8 cellular contexts compared by ENCODE assay signal in genomic region chr17:27333410-27333980, GRCh38. TPM values are rescaled to one million over a fixed set of nuclear protein-coding genes. Genes with fewer than 3 reads are reported as not detected.
DNase-seq lines count a peak whose midpoint lies in the region; ATAC-seq, FAIRE-seq and TF ChIP-seq lines count a peak whose summit lies in the region.

No MANE protein-coding gene starts in this region.

- ATAC-seq in HG03175 (IDR thresholded peaks at IDR 0.05; ENCODE audit: unreplicated experiment): no peak

- no peak overlapping the region for H2BK15ac ChIP-seq in H1 (ENCODE audit: low read length)

- H2BK20ac ChIP-seq in H1 (ENCODE audit: low read length): no peak overlapping the region

- no peak overlapping the region for H2BK120ac ChIP-seq in H1 (replicated peaks; ENCODE audit: low read depth, low read length)

- H3K36me3 ChIP-seq in SJSA1 (no peaks in the 10 kb centered on the region), H1 (ENCODE audit: control insufficient read depth in 2 of 4, insufficient read depth in 4 of 4, low read length in 3 of 4) (no peaks in the 10 kb centered on the region), neutrophil (no peaks in the 10 kb centered on the region)

- no peak for DNase-seq in Calu3
- DNase-seq in SJSA1 (ENCODE audit: low read depth in 1 of 2, low spot score in 2 of 2): peak in 1 of 2 experiments; percentile 28
- no peak for DNase-seq in H1 (ENCODE audit: low read depth in 1 of 2, low spot score in 2 of 2)
- DNase-seq in NCI-H1930 (lab: John Stamatoyannopoulos, UW): no peak
- no peak for DNase-seq in kidney tubule cell (ENCODE audit: low spot score)
- no peak for DNase-seq in SHP77 (lab: John Stamatoyannopoulos, UW)

- peak overlapping the region; percentile 31 for H3K4me3 ChIP-seq in SJSA1
- peak overlapping the region; percentile 14 to 66 (median 56); a peak in 7 of 8 replicates for H3K4me3 ChIP-seq in H1 (ENCODE audit: extremely low read depth in 1 of 4, insufficient read depth in 2 of 4, low read depth in 3 of 4, low read length in 4 of 4)
- peak overlapping the region; percentile 60 to 64 for H3K4me3 ChIP-seq in neutrophil (ENCODE audit: low read depth in 1 of 2, low read length in 1 of 2)

- 71% methylated on average over 11 of the region's 11 CpGs; no CpG with 5 or more reads in 1 of the 2 experiments for WGBS in H1 (ENCODE audit: extremely low coverage in 1 of 2, insufficient coverage in 1 of 2, insufficient read length in 1 of 2, insufficient replicate concordance in 2 of 2, low coverage in 1 of 2, low lambda C conversion rate in 2 of 2, missing lambda C conversion rate in 1 of 2), 2 experiments

- H3K27me3 ChIP-seq in SJSA1 (replicated peaks): no peaks in the 10 kb centered on the region
- H3K27me3 ChIP-seq in H1 (replicated peaks in 1 of 4; ENCODE audit: control insufficient read depth in 3 of 4, extremely low read depth in 1 of 4, insufficient read depth in 3 of 4, low read length in 3 of 4): no peaks in the 10 kb centered on the region; a peak in 1 of 7 replicates
- no peaks in the 10 kb centered on the region for H3K27me3 ChIP-seq in neutrophil

- H3K4me1 ChIP-seq in SJSA1 (replicated peaks) (peaks cover 11% of the 10 kb centered on the region), H1 (replicated peaks in 1 of 4; ENCODE audit: control insufficient read depth in 3 of 4, insufficient read depth in 4 of 4, low read length in 3 of 4) (peaks cover 0 to 12% (median 6%) of the 10 kb centered on the region in 4 experiments; a peak in 6 of 7 replicates), neutrophil (ENCODE audit: control insufficient read depth in 1 of 2, insufficient read depth in 1 of 2, low read depth in 1 of 2, low read length in 1 of 2) (peaks cover 22 to 23% of the 10 kb centered on the region in 2 experiments)

- H3K36me3 Mint-ChIP-seq in Calu3 (ENCODE audit: insufficient read depth, unreplicated experiment): peaks cover 21% of the 10 kb centered on the region

- no peaks in the 10 kb centered on the region for H3K9me3 Mint-ChIP-seq in Calu3 (ENCODE audit: low read depth, unreplicated experiment)

- H2AFZ ChIP-seq in H1 (ENCODE audit: low read length): peak overlapping the region; percentile 25; the same call in 1 of the 2 replicates

- H3K14ac ChIP-seq in H1 (ENCODE audit: insufficient read length): no peak overlapping the region

- no peak overlapping the region for H2BK12ac ChIP-seq in H1 (ENCODE audit: low read depth, low read length)

- no peaks in the 10 kb centered on the region for H3K9me3 ChIP-seq in SJSA1 (replicated peaks)
- no peaks in the 10 kb centered on the region for H3K9me3 ChIP-seq in H1 (ENCODE audit: insufficient read depth in 2 of 2, low read depth in 1 of 2, low read length in 1 of 2)
- no peaks in the 10 kb centered on the region for H3K9me3 ChIP-seq in neutrophil

- no peak for TF ChIP-seq CTCF in Calu3 (IDR thresholded peaks at IDR 0.05; ENCODE audit: unreplicated experiment)
- no peak for TF ChIP-seq CTCF in H1 (IDR thresholded peaks at IDR 0.05; ENCODE audit: control extremely low read depth in 1 of 3, insufficient read depth in 1 of 3, low read depth in 1 of 3, low read length in 3 of 3)
- no peak for TF ChIP-seq CTCF in neutrophil (IDR thresholded peaks at IDR 0.05)

- H4K20me1 ChIP-seq in H1 (replicated peaks in 1 of 2; ENCODE audit: control insufficient read depth in 1 of 2, insufficient read depth in 2 of 2, low read length in 2 of 2): no peaks in the 10 kb centered on the region

- no peak overlapping the region for H3K23ac ChIP-seq in H1 (ENCODE audit: insufficient read length)

- BruUV-seq in Calu3 (replicated peaks; lab: Mats Ljungman, UMichigan): TSS peak; percentile 51

- no peak for FAIRE-seq in H1 (lab: Jason Lieb, UNC)

- no peaks in the 10 kb centered on the region for H3K79me2 ChIP-seq in H1 (ENCODE audit: control insufficient read depth in 1 of 2, insufficient read depth in 2 of 2, low read length in 2 of 2)

- no peak overlapping the region for H3K4ac ChIP-seq in H1 (replicated peaks; ENCODE audit: insufficient read length, low read depth, low read length)

- H3K23me2 ChIP-seq in H1 (ENCODE audit: low read depth, low read length): no peaks in the 10 kb centered on the region

- H3K4me2 ChIP-seq in H1 (ENCODE audit: insufficient read depth in 1 of 2, low read depth in 2 of 2, low read length in 2 of 2): peak overlapping the region; percentile 20 to 67

- H3K27me3 Mint-ChIP-seq in Calu3 (ENCODE audit: unreplicated experiment): no peaks in the 10 kb centered on the region

- H3K27ac Mint-ChIP-seq in Calu3 (ENCODE audit: unreplicated experiment): peak overlapping the region; percentile 27

- H4K8ac ChIP-seq in H1 (ENCODE audit: extremely low read depth, insufficient read depth, low read length): no peak overlapping the region

- no peak for TF ChIP-seq POLR2A in H1 (IDR thresholded peaks at IDR 0.05; ENCODE audit: control extremely low read depth in 1 of 2, low read depth in 2 of 2, low read length in 2 of 2)

- no peak overlapping the region for H3K18ac ChIP-seq in H1 (ENCODE audit: extremely low read depth, low read length)

- H3K27ac ChIP-seq in SJSA1: peak overlapping the region; percentile 19
- no peak overlapping the region; the same call in 1 of the 2 replicates for H3K27ac ChIP-seq in H1 (ENCODE audit: low read depth, low read length)
- peak overlapping the region; percentile 62 for H3K27ac ChIP-seq in neutrophil

- no peak overlapping the region for H4K91ac ChIP-seq in H1 (replicated peaks; ENCODE audit: insufficient read length, low read length)

- peak overlapping the region in 2 of 4 experiments; percentile 28 to 38; a peak in 2 of 7 replicates for H3K9ac ChIP-seq in H1 (replicated peaks in 1 of 4; ENCODE audit: extremely low read depth in 1 of 4, low read depth in 3 of 4, low read length in 3 of 4)

- CTCF ChIA-PET in Calu3 (lab: Charles Lee): interaction anchor here (0.7 to 1.6 kb wide), 12 partner anchors 15 to 267 kb away, joined by 3 to 45 read pairs (median 6); no protein-coding TSS in a partner anchor
- CTCF ChIA-PET in H1 (lab: Charles Lee; ENCODE audit: partially characterized antibody): interaction anchor here (0.7 to 4.1 kb wide), 18 partner anchors 11 to 271 kb away, joined by 3 to 33 read pairs (median 4); partner anchors contain the start of gene WSB1

- no peak overlapping the region for H2AK5ac ChIP-seq in H1 (ENCODE audit: low read depth, low read length)

- H2BK5ac ChIP-seq in H1 (ENCODE audit: low read depth, low read length): no peak overlapping the region; the same call in 1 of the 2 replicates

- no peaks in the 10 kb centered on the region for H3K79me1 ChIP-seq in H1 (ENCODE audit: low read depth, low read length)

- POLR2A ChIA-PET in H1 (lab: Charles Lee; ENCODE audit: partially characterized antibody): interaction anchor here (0.6 to 2.2 kb wide), 7 partner anchors 10 to 92 kb away, joined by 3 to 13 read pairs (median 6); partner anchors contain the start of gene WSB1

- peaks cover 32% of the 10 kb centered on the region for H3K4me1 Mint-ChIP-seq in Calu3 (ENCODE audit: low read depth, unreplicated experiment)

- no peak for TF ChIP-seq EP300 in H1 (IDR thresholded peaks at IDR 0.05; ENCODE audit: borderline replicate concordance in 1 of 2, low read depth in 2 of 2, low read length in 2 of 2)

- H4K5ac ChIP-seq in H1 (ENCODE audit: insufficient read length, low read depth, low read length): no peak overlapping the region

- H3K56ac ChIP-seq in H1 (replicated peaks; ENCODE audit: insufficient read length, low read depth, low read length): no peak overlapping the region

- TF ChIP-seq RAD21 in H1 (IDR thresholded peaks at IDR 0.05 in 1 of 2, conservative IDR thresholded peaks at IDR 0.05 in 1 of 2; ENCODE audit: low read depth in 2 of 2, low read length in 2 of 2): no peak

- intact Hi-C loops in Calu3 (cut with micrococcal nuclease; ENCODE audit: unreplicated experiment): loop anchor here (2.0 kb wide), 1 partner anchor 89 kb away; no protein-coding TSS in a partner anchor

- H3K4me3 Mint-ChIP-seq in Calu3 (ENCODE audit: low read depth, unreplicated experiment): peak overlapping the region; percentile 59

TF ChIP-seq in H1, 55 proteins besides CTCF, POLR2A, EP300 and RAD21:
- TF ChIP-seq RXRA (IDR thresholded peaks at IDR 0.05; ENCODE audit: insufficient read depth, low read depth, low read length) (no peak), E2F6 (IDR thresholded peaks at IDR 0.05) (0 out of 2 replicates have a peak, but pooled peaks have one; percentile 13), KDM4A (IDR thresholded peaks at IDR 0.05; ENCODE audit: low read depth, low read length, severe bottlenecking) (no peak)

RNA-seq across cellular contexts. Expression of gene WSB1, which starts 39.6 kb away (rescaled TPM):
- total RNA-seq in Calu3 (2022): 60.7 and 79.7 TPM in 2 replicates
- total RNA-seq in SJSA1 (2014; rRNA removed; shearing (Covaris generic)): 55.3 and 59.7 TPM in 2 replicates
- total RNA-seq in H1 (2021; fragmentation: NEBNext Ultra II Directional; extraction: Animal tissue kit (Norgen Biotek cat#: 25700)): 101 and 113 TPM in 2 replicates
- 140 and 261 TPM in 2 replicates for polyA plus RNA-seq in H1 (2011; rRNA removed)
- polyA plus RNA-seq in H1 (2011; cell fraction: cytosol; rRNA removed): 182 TPM
- polyA plus RNA-seq in H1 (2011; cell fraction: nucleus; rRNA removed): 463 TPM
- 96.0 to 127 TPM (median 113 TPM) in 4 replicates for polyA plus RNA-seq in H1 (2012, experiment 1 of 2)
- polyA plus RNA-seq in H1 (2012, experiment 2 of 2): 29.4 TPM
- polyA plus RNA-seq in H1 (2013, experiment 1 of 2): 74.6 TPM
- polyA plus RNA-seq in H1 (2013, experiment 2 of 2): 66.1 TPM
- polyA minus RNA-seq in H1 (2011; rRNA and poly(A)+ RNA removed): 59.7 and 102 TPM in 2 replicates
- 76.1 TPM for polyA minus RNA-seq in H1 (2011; cell fraction: cytosol; rRNA and poly(A)+ RNA removed)
- polyA minus RNA-seq in H1 (2011; cell fraction: nucleus; rRNA and poly(A)+ RNA removed): 120 TPM
